ENCODE assay signal across 8 cellular contexts in genomic region chr2:205706769-205707375, GRCh38. TPM values are rescaled to one million over a fixed set of nuclear protein-coding genes. Genes with fewer than 3 reads are reported as not detected.
DNase-seq lines count a peak whose midpoint lies in the region; ATAC-seq and TF ChIP-seq lines count a peak whose summit lies in the region.

No MANE protein-coding gene starts in this region.

- intact Hi-C loops in CD8-positive, alpha-beta T cell (cut with DNase I, micrococcal nuclease): no loop called here

- H3K36me3 Mint-ChIP-seq in CD8-positive, alpha-beta T cell: no peaks in the 10 kb centered on the region

- peaks cover 14% of the 10 kb centered on the region for H3K4me1 ChIP-seq in CD8-positive, alpha-beta T cell (ENCODE audit: insufficient read depth, low read length)
- peaks cover 6 to 16% of the 10 kb centered on the region in 2 donors for H3K4me1 ChIP-seq in lung (ENCODE audit: control insufficient read depth in 2 of 2, insufficient read depth in 2 of 2, low read length in 2 of 2)

- peaks cover 5% of the 10 kb centered on the region for H3K27me3 Mint-ChIP-seq in CD8-positive, alpha-beta T cell (ENCODE audit: low read depth)

- WGBS in lung, 2 donors: 26 to 38% methylated on average over 10 of the region's 10 CpGs

- no peaks in the 10 kb centered on the region for H3K9me3 ChIP-seq in CD8-positive, alpha-beta T cell (ENCODE audit: low read length)
- no peaks in the 10 kb centered on the region for H3K9me3 ChIP-seq in lung (ENCODE audit: control insufficient read depth in 2 of 2, insufficient read depth in 1 of 2, low read length in 1 of 2)

- TF ChIP-seq CTCF in CD8-positive, alpha-beta T cell (IDR thresholded peaks at IDR 0.05): no peak
- TF ChIP-seq CTCF in RWPE1 (conservative IDR thresholded peaks at IDR 0.05; ENCODE audit: low read depth) (no peak), brain microvascular endothelial cell (IDR thresholded peaks at IDR 0.05; ENCODE audit: low read depth, low read length, missing control alignments) (no peak), lung (IDR thresholded peaks at IDR 0.05; ENCODE audit: control extremely low read depth, extremely low read depth) (no peak)

- CTCF ChIA-PET in CD8-positive, alpha-beta T cell (lab: Charles Lee): interaction anchor here (0.8 to 1.2 kb wide), 2 partner anchors 9 to 12 kb away, joined by 3 to 4 read pairs; no protein-coding TSS in a partner anchor
- CTCF ChIA-PET in RWPE1 (lab: Yijun Ruan, JAX): no interaction called here

- H3K4me1 Mint-ChIP-seq in CD8-positive, alpha-beta T cell (ENCODE audit: low read depth): peaks cover 10% of the 10 kb centered on the region

- no peak overlapping the region for H3K4me3 Mint-ChIP-seq in CD8-positive, alpha-beta T cell

- H3K27ac Mint-ChIP-seq in CD8-positive, alpha-beta T cell: peak overlapping the region; percentile 82

- H3K27ac ChIP-seq in CD8-positive, alpha-beta T cell (ENCODE audit: low read depth, low read length): no peak overlapping the region
- H3K27ac ChIP-seq in RWPE1 (peak overlapping the region; percentile 42), brain microvascular endothelial cell (peak overlapping the region; percentile 95), lung (ENCODE audit: low read depth in 1 of 2, low read length in 1 of 2) (peak overlapping the region; percentile 71 to 88)

- no peaks in the 10 kb centered on the region for H3K9me3 Mint-ChIP-seq in CD8-positive, alpha-beta T cell

- POLR2A ChIA-PET in CD8-positive, alpha-beta T cell (lab: Charles Lee): no interaction called here
- POLR2A ChIA-PET in RWPE1 (lab: Yijun Ruan, JAX; ENCODE audit: low non-redundant PET): no interaction called here

- ATAC-seq in CD8-positive, alpha-beta T cell: peak; percentile 62
- peak; percentile 94 for ATAC-seq in GM19023 (IDR thresholded peaks at IDR 0.05; ENCODE audit: unreplicated experiment)
- ATAC-seq in HG03097 (IDR thresholded peaks at IDR 0.05; ENCODE audit: low FRiP score, unreplicated experiment): peak; percentile 91
- ATAC-seq in lung (ENCODE audit: insufficient read depth, low FRiP score): peak; percentile 81

- H3K4me3 ChIP-seq in CD8-positive, alpha-beta T cell (ENCODE audit: low read depth, low read length): no peak overlapping the region
- H3K4me3 ChIP-seq in brain microvascular endothelial cell (ENCODE audit: low read depth, low read length): no peak overlapping the region
- no peak overlapping the region for H3K4me3 ChIP-seq in lung

- no peaks in the 10 kb centered on the region for H3K36me3 ChIP-seq in CD8-positive, alpha-beta T cell (ENCODE audit: insufficient read depth, low read length)
- H3K36me3 ChIP-seq in brain microvascular endothelial cell (replicated peaks) (no peaks in the 10 kb centered on the region), lung (ENCODE audit: control insufficient read depth in 2 of 2, insufficient read depth in 2 of 2, low read length in 2 of 2) (peaks cover 0 to 3% of the 10 kb centered on the region in 2 donors)

- in situ Hi-C loops in brain microvascular endothelial cell (cut with HindIII; ENCODE audit: low pct_ligation_motif_present, low sequenced_read_pairs): no loop called here

- peak in 3 of 7 experiments; percentile 13 to 61 (median 19) for DNase-seq in CD8-positive, alpha-beta T cell
- DNase-seq in RWPE1 (ENCODE audit: low spot score) (no peak), brain microvascular endothelial cell (peak; percentile 94), lung (ENCODE audit: low spot score) (no peak), stromal cell of bone marrow (ENCODE audit: low read depth) (peak; percentile 85), NCI-H2196 (lab: John Stamatoyannopoulos, UW; ENCODE audit: unreplicated experiment) (no peak)

- H3K27me3 ChIP-seq in CD8-positive, alpha-beta T cell (ENCODE audit: insufficient read depth, low read length): no peaks in the 10 kb centered on the region
- H3K27me3 ChIP-seq in brain microvascular endothelial cell (replicated peaks) (no peaks in the 10 kb centered on the region), lung (ENCODE audit: control insufficient read depth, insufficient read depth) (no peaks in the 10 kb centered on the region)

RNA-seq across cellular contexts. Expression of gene NRP2, which starts 24.6 kb away (rescaled TPM):
- total RNA-seq in CD8-positive, alpha-beta T cell: not detected
- 100 to 1,000 TPM in 1 of 2 donors, 10 to 100 TPM in 1; 87.8 to 125 TPM for total RNA-seq in lung
- polyA plus RNA-seq in lung: 10 to 100 TPM; 20.4 to 38.5 TPM

Comparison
In these comparisons a context has a peak if more than half of its experiments do, and no peak if none do; other contexts are left out.
1. DNase-seq: peak in brain microvascular endothelial cell (single experiment) and stromal cell of bone marrow (single experiment); none in RWPE1 (single experiment), lung (single experiment) and NCI-H2196 (single experiment).
2. RNA of gene NRP2, which starts 24.6 kb away (total RNA-seq): 87.8 to 125 TPM in lung; not detected in CD8-positive, alpha-beta T cell; every median in the first group is over 10 times any median in the second.
3. Peak in every context shown above with its lines, with median percentiles within 50 percentile points of each other: ATAC-seq.